11 cellular contexts compared by ENCODE assay signal in the genomic region with DNA sequence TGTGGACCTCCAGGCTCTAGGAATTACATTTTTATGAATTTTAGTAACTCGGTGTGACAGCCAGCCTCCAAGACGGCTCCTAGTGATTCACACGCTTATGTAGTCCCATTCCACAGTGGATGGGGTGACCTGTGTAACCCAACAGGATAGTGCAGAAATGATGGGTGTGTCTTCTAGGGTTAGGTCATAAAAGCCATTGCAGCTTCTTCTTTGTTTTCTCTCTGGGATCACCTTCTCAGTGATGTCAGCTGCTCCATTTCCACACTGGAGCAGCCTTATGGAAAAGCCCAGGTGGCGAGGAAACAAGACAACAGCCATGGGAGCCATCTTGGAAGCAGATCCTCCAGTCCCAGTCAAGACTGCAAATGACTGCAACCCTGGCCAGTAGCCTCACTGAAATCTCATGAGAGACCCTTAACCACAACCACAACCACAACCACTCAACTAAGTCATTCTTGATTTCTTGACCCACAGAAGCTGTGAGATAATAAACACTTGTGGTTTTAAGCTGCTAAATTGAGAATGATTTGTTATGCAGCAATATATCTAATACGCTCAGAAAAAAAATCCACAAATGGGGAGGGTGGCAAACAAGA. TPM values are rescaled to one million over a fixed set of nuclear protein-coding genes. Genes with fewer than 3 reads are reported as not detected.
A peak's percentile ranks its signal among the peaks of the same experiment; 100 is the strongest.
DNase-seq lines count a peak whose midpoint lies in the region; ATAC-seq and TF ChIP-seq lines count a peak whose summit lies in the region.
"Had no signal": no experiment of that assay in that cellular context is flagged by ENCODE, and none has a peak within 500 bp of the region (broad histone marks: within the 10 kb centered on the region; RNA-seq: fewer than 3 reads in every experiment).

No MANE protein-coding gene starts in this region.

- H3K27me3 Mint-ChIP-seq in activated CD4-positive, alpha-beta T cell treated with anti-CD3 and anti-CD28 coated beads, Interleukin-2, amount 10 ng/mL, durations not matched to agents 7 days and 5 days, result no peaks in the 10 kb centered on the region
- H3K27me3 Mint-ChIP-seq in activated CD4-positive, alpha-beta memory T cell treated with anti-CD3 and anti-CD28 coated beads, Interleukin-2, amount 10 ng/mL, durations not matched to agents 7 days and 5 days, result peaks cover 2% of the 10 kb centered on the region
- peaks cover 5% of the 10 kb centered on the region for H3K27me3 Mint-ChIP-seq in mesothelial cell of epicardium (ENCODE audit: low read depth)

- H3K4me1 Mint-ChIP-seq in activated CD4-positive, alpha-beta T cell treated with anti-CD3 and anti-CD28 coated beads, Interleukin-2, amount 10 ng/mL, durations not matched to agents 7 days and 5 days, result peaks cover 60% of the 10 kb centered on the region
- peaks cover 63% of the 10 kb centered on the region for H3K4me1 Mint-ChIP-seq in activated CD4-positive, alpha-beta memory T cell treated with anti-CD3 and anti-CD28 coated beads, Interleukin-2, amount 10 ng/mL, durations not matched to agents 7 days and 5 days
- H3K4me1 Mint-ChIP-seq in mesothelial cell of epicardium, result peaks cover 8% of the 10 kb centered on the region

- peaks cover 14% of the 10 kb centered on the region for H3K9me3 Mint-ChIP-seq in activated CD4-positive, alpha-beta T cell treated with anti-CD3 and anti-CD28 coated beads, Interleukin-2, amount 10 ng/mL, durations not matched to agents 7 days and 5 days
- H3K9me3 Mint-ChIP-seq in activated CD4-positive, alpha-beta memory T cell treated with anti-CD3 and anti-CD28 coated beads, Interleukin-2, amount 10 ng/mL, durations not matched to agents 7 days and 5 days, result peaks cover 5% of the 10 kb centered on the region
- peaks cover 6% of the 10 kb centered on the region for H3K9me3 Mint-ChIP-seq in mesothelial cell of epicardium

- H3K27ac Mint-ChIP-seq in activated CD4-positive, alpha-beta T cell treated with anti-CD3 and anti-CD28 coated beads, Interleukin-2, amount 10 ng/mL, durations not matched to agents 7 days and 5 days, result peak overlapping the region; percentile 60
- H3K27ac Mint-ChIP-seq in activated CD4-positive, alpha-beta memory T cell treated with anti-CD3 and anti-CD28 coated beads, Interleukin-2, amount 10 ng/mL, durations not matched to agents 7 days and 5 days, result peak overlapping the region; percentile 52
- H3K27ac Mint-ChIP-seq in mesothelial cell of epicardium, result no peak overlapping the region

- CTCF ChIA-PET in activated CD4-positive, alpha-beta T cell treated with anti-CD3 and anti-CD28 coated beads, Interleukin-2, amount 10 ng/mL, durations not matched to agents 7 days and 5 days (lab: Charles Lee), result interaction anchor here (0.6 to 1.7 kb wide), 2 partner anchors 42 to 52 kb away, joined by 4 to 5 read pairs; no protein-coding TSS in a partner anchor
- CTCF ChIA-PET in activated CD4-positive, alpha-beta memory T cell treated with anti-CD3 and anti-CD28 coated beads, Interleukin-2, amount 10 ng/mL, durations not matched to agents 7 days and 5 days (lab: Charles Lee), result interaction anchor here (0.9 to 13.0 kb wide), 5 partner anchors 28 to 128 kb away, joined by 3 to 180 read pairs (median 3); a partner anchor contains a TSS

- no peaks in the 10 kb centered on the region for H3K9me3 ChIP-seq in aorta (ENCODE audit: control insufficient read depth, low read length)
- no peaks in the 10 kb centered on the region for H3K9me3 ChIP-seq in thyroid gland

- H3K27ac ChIP-seq in aorta (ENCODE audit: low read depth in 1 of 2, low read length in 2 of 2) (no peak overlapping the region), thyroid gland (no peak overlapping the region)

- no peak overlapping the region for H3K4me3 ChIP-seq in skeletal muscle cell (ENCODE audit: low read depth, low read length)
- H3K4me3 ChIP-seq in aorta (ENCODE audit: low read length in 2 of 2), result no peak overlapping the region
- H3K4me3 ChIP-seq in thyroid gland (replicated peaks in 1 of 3), result no peak overlapping the region

- no peak for DNase-seq in activated CD4-positive, alpha-beta T cell treated with anti-CD3 and anti-CD28 coated beads, Interleukin-2, amount 10 ng/mL, durations not matched to agents 7 days and 5 days
- DNase-seq in activated CD4-positive, alpha-beta T cell treated with anti-CD3 and anti-CD28 coated beads for 4 hours, result no peak
- DNase-seq in activated CD4-positive, alpha-beta memory T cell treated with anti-CD3 and anti-CD28 coated beads, Interleukin-2, amount 10 ng/mL, durations not matched to agents 7 days and 5 days, result no peak
- DNase-seq in skeletal muscle cell (ENCODE audit: low read depth) (peak; percentile 34), aorta (no peak), mesothelial cell of epicardium (ENCODE audit: low spot score in 2 of 2, unreplicated experiment in 2 of 2) (no peak), thyroid gland (no peak)
- DNase-seq: NCI-H345 had no signal

- no peaks in the 10 kb centered on the region for H3K27me3 ChIP-seq in aorta (ENCODE audit: control insufficient read depth in 1 of 2, insufficient read depth in 2 of 2, low read length in 1 of 2)
- H3K27me3 ChIP-seq in thyroid gland, result no peaks in the 10 kb centered on the region

- intact Hi-C loops in aorta (cut with DNase I) (loop anchor here in 1 of 2 donors (10.0 kb wide), 1 partner anchor 97 kb away; no protein-coding TSS in a partner anchor), thyroid gland (cut with DNase I) (no loop called here)

- H3K36me3 Mint-ChIP-seq in activated CD4-positive, alpha-beta T cell treated with anti-CD3 and anti-CD28 coated beads, Interleukin-2, amount 10 ng/mL, durations not matched to agents 7 days and 5 days (ENCODE audit: low read depth), result peaks cover 12% of the 10 kb centered on the region
- peaks cover 5% of the 10 kb centered on the region for H3K36me3 Mint-ChIP-seq in activated CD4-positive, alpha-beta memory T cell treated with anti-CD3 and anti-CD28 coated beads, Interleukin-2, amount 10 ng/mL, durations not matched to agents 7 days and 5 days (ENCODE audit: low read depth)
- peaks cover 4% of the 10 kb centered on the region for H3K36me3 Mint-ChIP-seq in mesothelial cell of epicardium

- POLR2A ChIA-PET in activated CD4-positive, alpha-beta T cell treated with anti-CD3 and anti-CD28 coated beads, Interleukin-2, amount 10 ng/mL, durations not matched to agents 7 days and 5 days (lab: Charles Lee), result no interaction called here
- POLR2A ChIA-PET in activated CD4-positive, alpha-beta memory T cell treated with anti-CD3 and anti-CD28 coated beads, Interleukin-2, amount 10 ng/mL, durations not matched to agents 7 days and 5 days (lab: Charles Lee), result interaction anchor here (1.3 to 1.7 kb wide), 2 partner anchors 10 to 78 kb away, joined by 3 to 4 read pairs; no protein-coding TSS in a partner anchor

- TF ChIP-seq CTCF in mesothelial cell of epicardium (IDR thresholded peaks at IDR 0.05; ENCODE audit: unreplicated experiment), result no peak
- TF ChIP-seq CTCF in thyroid gland (IDR thresholded peaks at IDR 0.05), result no peak

- no peak overlapping the region for H3K4me3 Mint-ChIP-seq in activated CD4-positive, alpha-beta T cell treated with anti-CD3 and anti-CD28 coated beads, Interleukin-2, amount 10 ng/mL, durations not matched to agents 7 days and 5 days
- H3K4me3 Mint-ChIP-seq in activated CD4-positive, alpha-beta memory T cell treated with anti-CD3 and anti-CD28 coated beads, Interleukin-2, amount 10 ng/mL, durations not matched to agents 7 days and 5 days, result no peak overlapping the region
- H3K4me3 Mint-ChIP-seq in mesothelial cell of epicardium, result no peak overlapping the region

- no peak for TF ChIP-seq POLR2A in thyroid gland (IDR thresholded peaks at IDR 0.05)

- 90% methylated on average over 5 of the region's 5 CpGs for WGBS in aorta, 2 donors
- 88 to 98% methylated on average over 5 of the region's 5 CpGs for WGBS in thyroid gland, 2 donors

- ATAC-seq in HG02973 (IDR thresholded peaks at IDR 0.05; ENCODE audit: unreplicated experiment) (peak; percentile 28), aorta (ENCODE audit: low FRiP score) (no peak)

- H3K4me1 ChIP-seq in aorta (ENCODE audit: control insufficient read depth in 1 of 2, insufficient read depth in 2 of 2, low read length in 2 of 2) (no peaks in the 10 kb centered on the region), thyroid gland (peaks cover 7 to 26% of the 10 kb centered on the region in 2 donors)

- no peaks in the 10 kb centered on the region for H3K36me3 ChIP-seq in aorta (ENCODE audit: control insufficient read depth in 1 of 2, insufficient read depth in 2 of 2, low read length in 1 of 2)
- no peaks in the 10 kb centered on the region for H3K36me3 ChIP-seq in thyroid gland

RNA-seq across cellular contexts. Expression of a gene that starts 5.1 kb away (rescaled TPM):
- total RNA-seq in activated CD4-positive, alpha-beta T cell treated with anti-CD3 and anti-CD28 coated beads, Interleukin-2, amount 10 ng/mL, durations not matched to agents 7 days and 5 days, result 10 to 100 TPM; 34.4 to 36.1 TPM
- 10 to 100 TPM; 27.1 to 32.1 TPM for total RNA-seq in activated CD4-positive, alpha-beta memory T cell treated with anti-CD3 and anti-CD28 coated beads, Interleukin-2, amount 10 ng/mL, durations not matched to agents 7 days and 5 days
- 10 to 100 TPM; 18.7 to 21.5 TPM for total RNA-seq in aorta
- 10 to 100 TPM; 13.0 to 24.0 TPM for polyA plus RNA-seq in aorta
- 55.0 to 56.6 TPM (median 55.1 TPM) in 3 replicates for total RNA-seq in mesothelial cell of epicardium
- total RNA-seq in thyroid gland, result 10 to 100 TPM; 28.8 to 56.3 (median 45.8) TPM

RNA-seq across cellular contexts. Expression of a gene that starts 49.0 kb away (rescaled TPM):
- total RNA-seq in activated CD4-positive, alpha-beta T cell treated with anti-CD3 and anti-CD28 coated beads, Interleukin-2, amount 10 ng/mL, durations not matched to agents 7 days and 5 days, result 10 to 100 TPM; 28.8 to 33.7 TPM
- 10 to 100 TPM; 32.5 to 35.7 TPM for total RNA-seq in activated CD4-positive, alpha-beta memory T cell treated with anti-CD3 and anti-CD28 coated beads, Interleukin-2, amount 10 ng/mL, durations not matched to agents 7 days and 5 days
- total RNA-seq in aorta (10 to 100 TPM; 53.0 to 54.6 TPM), mesothelial cell of epicardium (34.0 to 36.5 TPM (median 35.1 TPM) in 3 replicates), thyroid gland (10 to 100 TPM; 52.5 to 69.7 (median 61.7) TPM)
- polyA plus RNA-seq in aorta, result 10 to 100 TPM; 44.3 to 55.0 TPM

RNA-seq across cellular contexts. Expression of a gene that starts 59.9 kb away (rescaled TPM):
- under 1 TPM; 0.73 to 0.82 TPM for total RNA-seq in activated CD4-positive, alpha-beta T cell treated with anti-CD3 and anti-CD28 coated beads, Interleukin-2, amount 10 ng/mL, durations not matched to agents 7 days and 5 days
- 1 to 10 TPM; 2.0 to 2.2 TPM for total RNA-seq in activated CD4-positive, alpha-beta memory T cell treated with anti-CD3 and anti-CD28 coated beads, Interleukin-2, amount 10 ng/mL, durations not matched to agents 7 days and 5 days
- total RNA-seq in aorta (10 to 100 TPM in 1 of 2 donors, 1 to 10 TPM in 1; 8.0 to 10.3 TPM), mesothelial cell of epicardium (0.07 to 0.29 TPM (median 0.18 TPM) in 3 replicates), thyroid gland (10 to 100 TPM in 1 of 4 donors, 1 to 10 TPM in 3; 7.7 to 23.2 (median 8.0) TPM)
- under 1 TPM; 0.88 to 0.95 TPM for polyA plus RNA-seq in aorta
- total RNA-seq: osteocyte had no signal
- polyA plus RNA-seq: AG04450 had no signal
